ENCODE assay signal across 19 cellular contexts in genomic region chr11:64390558-64390957, GRCh38. TPM values are rescaled to one million over a fixed set of nuclear protein-coding genes. Genes with fewer than 3 reads are reported as not detected.
DNase-seq lines count a peak whose midpoint lies in the region; ATAC-seq, FAIRE-seq and TF ChIP-seq lines count a peak whose summit lies in the region.
"Had no signal": no experiment of that assay in that cellular context is flagged by ENCODE, and none has a peak within 500 bp of the region (broad histone marks: within the 10 kb centered on the region; RNA-seq: fewer than 3 reads in every experiment).

No MANE protein-coding gene starts in this region.

- no peak for TF ChIP-seq CTCF in VCaP (conservative IDR thresholded peaks at IDR 0.05)

- H3K27me3 Mint-ChIP-seq in activated naive CD8-positive, alpha-beta T cell = no peaks in the 10 kb centered on the region
- H3K27me3 Mint-ChIP-seq in activated naive CD8-positive, alpha-beta T cell treated with anti-CD3 and anti-CD28 coated beads for 36 hours = no peaks in the 10 kb centered on the region
- peaks cover 0 to 2% (median 0%) of the 10 kb centered on the region in 5 donors for H3K27me3 Mint-ChIP-seq in naive thymus-derived CD8-positive, alpha-beta T cell

- peak overlapping the region; percentile 44 for H3K27ac ChIP-seq in VCaP

- H3K4me1 Mint-ChIP-seq in activated naive CD8-positive, alpha-beta T cell (ENCODE audit: low read depth) = peaks cover 41% of the 10 kb centered on the region
- H3K4me1 Mint-ChIP-seq in activated naive CD8-positive, alpha-beta T cell treated with anti-CD3 and anti-CD28 coated beads for 36 hours = peaks cover 26% of the 10 kb centered on the region
- H3K4me1 Mint-ChIP-seq in naive thymus-derived CD8-positive, alpha-beta T cell = peaks cover 3 to 35% (median 29%) of the 10 kb centered on the region in 4 donors

- DNase-seq in activated naive CD8-positive, alpha-beta T cell treated with anti-CD3 and anti-CD28 coated beads for 36 hours = no peak
- DNase-seq in naive thymus-derived CD8-positive, alpha-beta T cell = no peak
- DNase-seq in DMS79 treated with DMSO at 0.1 percent for 48 hours (lab: John Stamatoyannopoulos, UW) = no peak
- no peak for DNase-seq in HTR-8/SVneo (ENCODE audit: insufficient read length, low spot score)
- DNase-seq in NK-92 treated with Interleukin-12 subunit alpha and Interleukin-12 subunit beta, amount 100 ng/mL, for 24 hours (lab: John Stamatoyannopoulos, UW) = no peak
- DNase-seq: C1 segment of cervical spinal cord, Karpas-422, MG63, NCI-H1092 treated with DMSO at 0.1 percent for 48 hours, NCI-H1694 treated with DMSO at 0.1 percent for 48 hours, NCI-H2107, NCI-H2227 treated with DMSO at 0.1 percent for 48 hours, NCI-H524 had no signal

- peaks cover 2% of the 10 kb centered on the region for H3K36me3 Mint-ChIP-seq in activated naive CD8-positive, alpha-beta T cell
- H3K36me3 Mint-ChIP-seq in activated naive CD8-positive, alpha-beta T cell treated with anti-CD3 and anti-CD28 coated beads for 36 hours = peaks cover 6% of the 10 kb centered on the region
- H3K36me3 Mint-ChIP-seq in naive thymus-derived CD8-positive, alpha-beta T cell = no peaks in the 10 kb centered on the region

- no peak for FAIRE-seq in HTR-8/SVneo (lab: Jason Lieb, UNC)
- FAIRE-seq: A204.1 had no signal

- H3K27ac Mint-ChIP-seq in activated naive CD8-positive, alpha-beta T cell = no peak overlapping the region
- H3K27ac Mint-ChIP-seq in activated naive CD8-positive, alpha-beta T cell treated with anti-CD3 and anti-CD28 coated beads for 36 hours = no peak overlapping the region
- H3K27ac Mint-ChIP-seq in naive thymus-derived CD8-positive, alpha-beta T cell = peak overlapping the region in 7 of 10 donors; percentile 28 to 79 (median 64)

- no peaks in the 10 kb centered on the region for H3K9me3 Mint-ChIP-seq in activated naive CD8-positive, alpha-beta T cell (ENCODE audit: low read depth)
- peaks cover 14% of the 10 kb centered on the region for H3K9me3 Mint-ChIP-seq in activated naive CD8-positive, alpha-beta T cell treated with anti-CD3 and anti-CD28 coated beads for 36 hours
- H3K9me3 Mint-ChIP-seq in naive thymus-derived CD8-positive, alpha-beta T cell = peaks cover 0 to 2% (median 0%) of the 10 kb centered on the region in 9 donors

- peak overlapping the region; percentile 49 for H3K4me3 Mint-ChIP-seq in activated naive CD8-positive, alpha-beta T cell
- no peak overlapping the region for H3K4me3 Mint-ChIP-seq in activated naive CD8-positive, alpha-beta T cell treated with anti-CD3 and anti-CD28 coated beads for 36 hours
- peak overlapping the region in 8 of 10 donors; percentile 39 to 81 (median 62) for H3K4me3 Mint-ChIP-seq in naive thymus-derived CD8-positive, alpha-beta T cell

- POLR2A ChIA-PET in naive thymus-derived CD8-positive, alpha-beta T cell (lab: Charles Lee) = no interaction called here

- peak in 1 of 2 donors; percentile 23 for ATAC-seq in naive thymus-derived CD8-positive, alpha-beta T cell
- ATAC-seq in HG03342 (IDR thresholded peaks at IDR 0.05; ENCODE audit: unreplicated experiment) = no peak
- ATAC-seq: Panc1, Right ventricle myocardium inferior had no signal

RNA-seq across cellular contexts. Expression of gene RPS6KA4, which starts 31.6 kb away (rescaled TPM):
- total RNA-seq in activated naive CD8-positive, alpha-beta T cell treated with anti-CD3 and anti-CD28 coated beads for 36 hours = 10 to 100 TPM; 20.3 to 24.5 TPM
- total RNA-seq in naive thymus-derived CD8-positive, alpha-beta T cell = 10 to 100 TPM; 21.0 to 23.3 TPM
- polyA plus RNA-seq in naive thymus-derived CD8-positive, alpha-beta T cell = 1 to 10 TPM; 4.3 to 5.1 (median 5.1) TPM

RNA-seq across cellular contexts. Expression of gene CCDC88B, which starts 50.6 kb away (rescaled TPM):
- 10 to 100 TPM; 73.5 to 74.5 TPM for total RNA-seq in activated naive CD8-positive, alpha-beta T cell treated with anti-CD3 and anti-CD28 coated beads for 36 hours
- 100 to 1,000 TPM; 112 to 119 TPM for total RNA-seq in naive thymus-derived CD8-positive, alpha-beta T cell
- polyA plus RNA-seq in naive thymus-derived CD8-positive, alpha-beta T cell = 10 to 100 TPM; 10.4 to 37.0 (median 19.2) TPM

Comparison
In these comparisons a context has a peak if more than half of its experiments do, and no peak if none do; other contexts are left out.
1. H3K27ac Mint-ChIP-seq: peak in naive thymus-derived CD8-positive, alpha-beta T cell (7 of 10); none in activated naive CD8-positive, alpha-beta T cell (single experiment) and activated naive CD8-positive, alpha-beta T cell treated with anti-CD3 and anti-CD28 coated beads for 36 hours (single experiment).